16 cellular contexts compared by ENCODE assay signal in the genomic region with DNA sequence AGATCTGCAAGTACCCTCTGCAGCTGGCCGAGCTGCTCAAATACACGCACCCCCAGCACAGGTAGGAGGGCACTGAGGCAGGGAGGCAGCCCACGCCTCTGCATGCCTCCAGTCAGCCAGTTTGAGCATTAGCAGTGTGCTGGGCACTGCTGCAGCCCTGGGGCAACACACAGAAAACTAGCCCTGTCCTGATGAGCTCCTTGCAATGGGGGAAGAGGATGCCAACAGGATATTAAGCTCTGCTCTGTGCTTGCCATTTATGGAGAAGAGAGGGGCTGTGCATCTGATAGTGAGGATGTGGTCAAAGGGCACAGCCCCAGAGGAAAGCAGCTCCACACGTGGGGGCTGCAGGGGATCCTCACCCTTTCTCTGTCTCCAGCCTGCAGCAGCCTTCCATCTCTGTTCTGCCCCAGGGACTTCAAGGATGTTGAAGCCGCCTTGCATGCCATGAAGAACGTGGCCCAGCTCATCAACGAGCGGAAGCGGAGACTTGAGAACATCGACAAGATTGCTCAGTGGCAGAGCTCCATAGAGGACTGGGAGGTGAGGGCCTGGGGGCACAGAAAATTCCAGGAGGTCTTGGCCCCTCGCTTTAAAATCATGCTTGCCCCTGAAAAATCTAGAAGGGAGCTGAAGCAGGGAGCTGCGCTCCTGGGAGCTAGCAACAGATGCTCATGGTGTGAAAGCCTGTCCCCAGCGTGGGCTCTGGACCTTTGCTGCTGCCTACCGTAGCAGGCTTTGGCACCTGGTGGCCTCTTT. TPM values are rescaled to one million over a fixed set of nuclear protein-coding genes. Genes with fewer than 3 reads are reported as not detected.
DNase-seq lines count a peak whose midpoint lies in the region; ATAC-seq, FAIRE-seq and TF ChIP-seq lines count a peak whose summit lies in the region.
"Had no signal": no experiment of that assay in that cellular context is flagged by ENCODE, and none has a peak within 500 bp of the region (broad histone marks: within the 10 kb centered on the region; RNA-seq: fewer than 3 reads in every experiment).

No MANE protein-coding gene starts in this region.

- WGBS in HepG2 (ENCODE audit: low lambda C conversion rate) = 75% methylated on average over 11 of the region's 14 CpGs

- H3K4me2 ChIP-seq in HepG2 (ENCODE audit: low read depth, low read length) = no peak overlapping the region

- TF ChIP-seq EP300 in HepG2 (IDR thresholded peaks at IDR 0.05; ENCODE audit: low read depth in 2 of 2, low read length in 2 of 2) (no peak), HepG2 (CRISPR knock-in tag; IDR thresholded peaks at IDR 0.05; ENCODE audit: borderline replicate concordance) (no peak)

- no peak for TF ChIP-seq CTCF in HepG2 (CRISPR knock-in tag; IDR thresholded peaks at IDR 0.05)

- no peak for DNase-seq in stimulated activated naive CD8-positive, alpha-beta T cell treated with anti-CD3 and anti-CD28 coated beads, Interleukin-15, Interleukin-2, amounts not matched to agents 100 U/mL and 50 U/mL, for 24 hours
- no peak for DNase-seq in T-helper 2 cell treated with Interferon-gamma antibody and Interleukin-4, amounts not matched to agents 5 μg/mL and 100 μg/mL, for 36 hours (ENCODE audit: low spot score)
- no peak for DNase-seq in HepG2 (ENCODE audit: low spot score)
- no peak for DNase-seq in stimulated activated CD4-positive, alpha-beta T cell treated with anti-CD3 and anti-CD28 coated beads, Interleukin-1b, Interleukin-23, amount 100 ng/mL, for 48 hours
- no peak for DNase-seq in GM03348 (ENCODE audit: low spot score)
- no peak for DNase-seq in AG20443 (ENCODE audit: low spot score)
- DNase-seq: activated CD4-positive, alpha-beta T cell treated with anti-CD3 and anti-CD28 coated beads for 4 hours; AML-193; DMS153; NCI-H2081 treated with DMSO at 0.1 percent for 48 hours; NCI-H524 treated with DMSO at 0.1 percent for 48 hours; nephron progenitor cell; SIG-M5 had no signal

- POLR2A ChIA-PET in HepG2 (lab: Yijun Ruan, JAX) = no interaction called here

- H3K9me3 ChIP-seq in HepG2 (ENCODE audit: low read length) = no peaks in the 10 kb centered on the region

- peak overlapping the region; percentile 59 for H3K4me3 Mint-ChIP-seq in stimulated activated naive CD8-positive, alpha-beta T cell treated with anti-CD3 and anti-CD28 coated beads, Interleukin-15, Interleukin-2, amounts not matched to agents 100 ng/mL and 50 ng/mL, for 24 hours
- peak overlapping the region; percentile 75 for H3K4me3 Mint-ChIP-seq in T-helper 2 cell treated with Interferon-gamma antibody and Interleukin-4, amounts not matched to agents 5 μg/mL and 100 μg/mL, for 36 hours
- H3K4me3 Mint-ChIP-seq: nephron progenitor cell had no signal

- no peak overlapping the region for H3K27ac Mint-ChIP-seq in stimulated activated naive CD8-positive, alpha-beta T cell treated with anti-CD3 and anti-CD28 coated beads, Interleukin-15, Interleukin-2, amounts not matched to agents 100 ng/mL and 50 ng/mL, for 24 hours
- H3K27ac Mint-ChIP-seq in T-helper 2 cell treated with Interferon-gamma antibody and Interleukin-4, amounts not matched to agents 5 μg/mL and 100 μg/mL, for 36 hours = no peak overlapping the region
- H3K27ac Mint-ChIP-seq: nephron progenitor cell had no signal

- H3K27ac ChIP-seq in layer of hippocampus (ENCODE audit: low read depth, low read length) (peak overlapping the region; percentile 38), HepG2 (ENCODE audit: extremely low read length, insufficient read depth, low read length) (no peak overlapping the region)

- H3K27me3 ChIP-seq in layer of hippocampus (ENCODE audit: control insufficient read depth, insufficient read depth, low read length) = no peaks in the 10 kb centered on the region
- H3K27me3 ChIP-seq in HepG2 (ENCODE audit: control insufficient read depth in 1 of 2, insufficient read depth in 2 of 2, low read length in 2 of 2) = peaks cover 3 to 11% of the 10 kb centered on the region in 2 experiments; a peak in 4 of 5 replicates

- no peak for FAIRE-seq in HepG2 (lab: Jason Lieb, UNC)

- no peaks in the 10 kb centered on the region for H3K9me3 Mint-ChIP-seq in stimulated activated naive CD8-positive, alpha-beta T cell treated with anti-CD3 and anti-CD28 coated beads, Interleukin-15, Interleukin-2, amounts not matched to agents 100 ng/mL and 50 ng/mL, for 24 hours
- H3K9me3 Mint-ChIP-seq in T-helper 2 cell treated with Interferon-gamma antibody and Interleukin-4, amounts not matched to agents 5 μg/mL and 100 μg/mL, for 36 hours = no peaks in the 10 kb centered on the region
- H3K9me3 Mint-ChIP-seq: brain, nephron progenitor cell had no signal

- no peak overlapping the region for H3K9ac ChIP-seq in HepG2 (ENCODE audit: insufficient read depth, low read depth, low read length)

- intact Hi-C loops in HepG2 (cut with micrococcal nuclease; ENCODE audit: unreplicated experiment) = no loop called here

- no peak for TF ChIP-seq RAD21 in HepG2 (CRISPR knock-in tag; IDR thresholded peaks at IDR 0.05)

- BruUV-seq in HepG2 (replicated peaks; lab: Mats Ljungman, UMichigan) = no TSS peak

- H2AFZ ChIP-seq in HepG2 (ENCODE audit: low read length) = no peak overlapping the region

- peaks cover 30% of the 10 kb centered on the region for H3K4me1 Mint-ChIP-seq in stimulated activated naive CD8-positive, alpha-beta T cell treated with anti-CD3 and anti-CD28 coated beads, Interleukin-15, Interleukin-2, amounts not matched to agents 100 ng/mL and 50 ng/mL, for 24 hours (ENCODE audit: low read depth)
- H3K4me1 Mint-ChIP-seq in T-helper 2 cell treated with Interferon-gamma antibody and Interleukin-4, amounts not matched to agents 5 μg/mL and 100 μg/mL, for 36 hours (ENCODE audit: low read depth) = peaks cover 15% of the 10 kb centered on the region

- no peak overlapping the region for H3K4me3 ChIP-seq in HepG2 (replicated peaks in 1 of 3; ENCODE audit: insufficient read depth in 1 of 3, low read depth in 2 of 3, low read length in 3 of 3)

- in situ Hi-C loops in HepG2 (cut with HindIII; ENCODE audit: extremely low pct_ligation_motif_present, low pct_unique_long_range_greater_than_20kb) = no loop called here

- H3K4me1 ChIP-seq in HepG2 (ENCODE audit: insufficient read depth, low read length) = no peaks in the 10 kb centered on the region

- H4K20me1 ChIP-seq in HepG2 (ENCODE audit: insufficient read depth, low read length) = no peaks in the 10 kb centered on the region

- TF ChIP-seq POLR2A in HepG2 (IDR thresholded peaks at IDR 0.05; ENCODE audit: insufficient read depth in 1 of 2, low read depth in 2 of 2, low read length in 2 of 2) = no peak

- no peaks in the 10 kb centered on the region for H3K79me2 ChIP-seq in HepG2 (ENCODE audit: insufficient read depth, low read length)

- H3K27me3 Mint-ChIP-seq in stimulated activated naive CD8-positive, alpha-beta T cell treated with anti-CD3 and anti-CD28 coated beads, Interleukin-15, Interleukin-2, amounts not matched to agents 100 ng/mL and 50 ng/mL, for 24 hours = no peaks in the 10 kb centered on the region
- peaks cover 31% of the 10 kb centered on the region for H3K27me3 Mint-ChIP-seq in T-helper 2 cell treated with Interferon-gamma antibody and Interleukin-4, amounts not matched to agents 5 μg/mL and 100 μg/mL, for 36 hours (ENCODE audit: low read depth)
- H3K27me3 Mint-ChIP-seq: brain had no signal

- peaks cover 0 to 2% of the 10 kb centered on the region in 2 experiments; a peak in 1 of 5 replicates for H3K36me3 ChIP-seq in HepG2 (replicated peaks in 1 of 2; ENCODE audit: control insufficient read depth in 1 of 2, insufficient read depth in 2 of 2, low read length in 2 of 2)

- no peak for ATAC-seq in stimulated activated naive CD8-positive, alpha-beta T cell treated with anti-CD3 and anti-CD28 coated beads, Interleukin-15, Interleukin-2, amounts not matched to agents 100 U/mL and 50 U/mL, for 24 hours
- no peak for ATAC-seq in HepG2

- peaks cover under 1% of the 10 kb centered on the region for H3K36me3 Mint-ChIP-seq in stimulated activated naive CD8-positive, alpha-beta T cell treated with anti-CD3 and anti-CD28 coated beads, Interleukin-15, Interleukin-2, amounts not matched to agents 100 ng/mL and 50 ng/mL, for 24 hours (ENCODE audit: low read depth)
- H3K36me3 Mint-ChIP-seq in T-helper 2 cell treated with Interferon-gamma antibody and Interleukin-4, amounts not matched to agents 5 μg/mL and 100 μg/mL, for 36 hours (ENCODE audit: low read depth) = peaks cover 4% of the 10 kb centered on the region

- CTCF ChIA-PET in HepG2 (lab: Yijun Ruan, JAX; ENCODE audit: low intra/inter-chr PET ratio, low total read pairs) = no interaction called here

TF ChIP-seq in HepG2, 621 proteins besides CTCF, POLR2A, EP300 and RAD21 (continues in another document):
- TF ChIP-seq ELF4 (CRISPR knock-in tag; IDR thresholded peaks at IDR 0.05; ENCODE audit: borderline replicate concordance) (no peak), KAT8 (CRISPR knock-in tag; IDR thresholded peaks at IDR 0.05) (no peak), HDAC1 (CRISPR knock-in tag; IDR thresholded peaks at IDR 0.05) (no peak), FOXC1 (CRISPR knock-in tag; IDR thresholded peaks at IDR 0.05; ENCODE audit: borderline replicate concordance) (no peak), ZNF564 (CRISPR knock-in tag; IDR thresholded peaks at IDR 0.05) (no peak), SRF (IDR thresholded peaks at IDR 0.05; ENCODE audit: low read depth, low read length) (no peak), ZMYM3 (CRISPR knock-in tag; IDR thresholded peaks at IDR 0.05) (no peak)

RNA-seq across cellular contexts. Expression of gene FAM168B, which starts 51.7 kb away (rescaled TPM):
- total RNA-seq in HepG2 (2016; rRNA removed; fragmentation: Illumina TruSeq; extraction: Trizol) = 63.7 and 64.5 TPM in 2 replicates
- 5.2 and 5.9 TPM in 2 replicates for total RNA-seq in HepG2 (2016; cell fraction: cytosol; rRNA removed; fragmentation: Illumina TruSeq; extraction: Trizol; ENCODE audit: low read depth)
- total RNA-seq in HepG2 (2016; cell fraction: insoluble cytoplasmic fraction; rRNA removed; fragmentation: Illumina TruSeq; extraction: Trizol) = 54.8 and 65.4 TPM in 2 replicates
- total RNA-seq in HepG2 (2016; cell fraction: membrane; rRNA removed; fragmentation: Illumina TruSeq; extraction: Trizol) = 19.1 and 22.7 TPM in 2 replicates
- total RNA-seq in HepG2 (2016; cell fraction: nucleus; rRNA removed; fragmentation: Illumina TruSeq; extraction: Trizol) = 38.5 and 42.2 TPM in 2 replicates
- 113 and 127 TPM in 2 replicates for polyA plus RNA-seq in HepG2 (2011; rRNA removed)
- polyA plus RNA-seq in HepG2 (2011; cell fraction: cytosol; rRNA removed) = 82.0 and 115 TPM in 2 replicates
- 115 and 127 TPM in 2 replicates for polyA plus RNA-seq in HepG2 (2011; cell fraction: nucleus; rRNA removed)
- 63.9 and 65.2 TPM in 2 replicates for polyA plus RNA-seq in HepG2 (2012)
- polyA plus RNA-seq in HepG2 (2016; cell fraction: cytosol; fragmentation: Illumina TruSeq; extraction: Trizol; ENCODE audit: low read depth) = 3.6 and 4.4 TPM in 2 replicates
- polyA plus RNA-seq in HepG2 (2016; cell fraction: insoluble cytoplasmic fraction; fragmentation: Illumina TruSeq; extraction: Trizol; ENCODE audit: low read depth) = 63.7 and 70.4 TPM in 2 replicates
- 10.7 and 10.9 TPM in 2 replicates for polyA plus RNA-seq in HepG2 (2016; cell fraction: membrane; fragmentation: Illumina TruSeq; extraction: Trizol; ENCODE audit: low read depth)
- 58.6 and 63.4 TPM in 2 replicates for polyA plus RNA-seq in HepG2 (2016; cell fraction: nucleus; fragmentation: Illumina TruSeq; extraction: Trizol; ENCODE audit: insufficient read depth, low read depth)
- polyA minus RNA-seq in HepG2 (2011; rRNA and poly(A)+ RNA removed; ENCODE audit: low replicate concordance) = 146 and 269 TPM in 2 replicates
- polyA minus RNA-seq in HepG2 (2011; cell fraction: cytosol; rRNA and poly(A)+ RNA removed) = 63.9 and 69.7 TPM in 2 replicates
- polyA minus RNA-seq in HepG2 (2011; cell fraction: nucleus; rRNA and poly(A)+ RNA removed) = 31.0 and 31.8 TPM in 2 replicates
